ENCODE assay signal across 1 cellular context in the genomic region with DNA sequence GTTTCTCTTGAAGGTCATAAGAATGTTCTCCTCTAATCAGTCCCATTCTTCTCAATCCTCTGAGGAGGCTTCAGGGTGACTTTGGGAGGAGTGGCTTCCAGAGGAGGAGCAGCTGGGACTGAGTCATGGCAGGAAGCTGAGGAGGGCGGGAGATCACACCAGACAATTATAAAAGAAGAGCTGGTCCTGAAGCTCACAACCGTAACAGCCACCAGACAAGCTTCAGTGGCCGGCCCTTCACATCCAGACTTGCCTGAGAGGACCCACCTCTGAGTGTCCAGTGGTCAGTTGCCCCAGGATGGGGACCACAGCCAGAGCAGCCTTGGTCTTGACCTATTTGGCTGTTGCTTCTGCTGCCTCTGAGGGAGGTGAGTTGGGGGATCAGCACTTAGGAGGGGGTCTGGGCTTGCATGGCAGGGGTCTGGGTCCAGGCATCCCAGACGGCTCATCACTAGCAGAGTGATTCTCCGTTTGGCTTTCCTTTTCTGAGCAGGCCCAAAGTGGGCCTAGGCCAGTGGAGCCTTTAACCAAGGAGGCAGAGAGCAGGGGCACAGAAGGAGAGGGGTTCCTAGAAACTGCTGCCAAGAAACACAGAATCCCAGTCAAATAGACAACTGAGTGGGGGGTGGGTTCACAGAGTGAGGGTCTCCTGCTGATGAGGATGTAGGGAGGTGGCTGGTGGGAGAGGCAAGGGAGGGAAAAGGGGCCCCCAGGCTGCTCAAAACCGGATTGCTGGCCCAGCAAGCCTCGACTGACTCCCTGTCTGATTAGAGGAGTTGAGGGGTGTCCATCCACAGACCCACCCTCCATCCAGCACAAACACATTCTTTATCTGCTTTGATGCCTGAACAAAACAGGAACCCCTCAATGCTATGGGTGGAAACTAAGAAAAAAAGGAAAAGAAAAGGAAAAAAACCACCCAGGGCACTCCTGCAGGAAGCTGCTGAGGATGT.
TF ChIP-seq lines count a peak whose summit lies in the region.

A gene (plus strand): TSS at position 198 of the 953 bp plus-strand sequence. CDS start 101 bp downstream, at position 299.

TF ChIP-seq in HEK293T, 16 proteins besides CTCF, POLR2A, EP300 and RAD21 (continued from another document):
- TF ChIP-seq FOXK2 (IDR thresholded peaks at IDR 0.05) (no peak), HDGF (IDR thresholded peaks at IDR 0.05; ENCODE audit: borderline replicate concordance) (no peak), FOXA1 (IDR thresholded peaks at IDR 0.05) (no peak), FOXM1 (IDR thresholded peaks at IDR 0.05; ENCODE audit: borderline replicate concordance) (no peak), SUZ12 (IDR thresholded peaks at IDR 0.05) (no peak), ELF4 (IDR thresholded peaks at IDR 0.05) (no peak)
TF ChIP-seq in HEK293T: peak in this region for 0.
